In the genomic region with DNA sequence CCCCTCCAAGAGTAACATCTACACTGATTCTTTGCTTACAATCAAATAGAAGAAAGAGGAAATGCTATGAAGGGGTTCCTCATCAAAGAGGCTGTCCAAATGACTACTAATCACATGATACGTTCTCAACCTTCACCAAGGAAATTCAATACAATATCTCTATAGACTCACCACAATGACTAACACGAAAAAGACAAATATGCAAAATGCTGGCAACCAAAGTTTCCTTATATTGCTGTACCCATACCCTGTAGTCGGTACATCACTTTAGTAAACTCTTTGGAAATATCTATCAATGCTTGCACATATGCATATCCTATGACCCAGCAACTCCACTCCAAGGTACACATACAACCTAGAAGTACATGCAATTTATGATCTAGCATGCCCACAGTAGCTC, we compare ENCODE assay signal across 26 cellular contexts.
"Had no signal": no experiment of that assay in that cellular context is flagged by ENCODE, and none has a peak within 500 bp of the region (broad histone marks: within the 10 kb centered on the region; RNA-seq: fewer than 3 reads in every experiment).

No MANE protein-coding gene starts in this region.

- FAIRE-seq: small intestine had no signal

- H3K4me1 ChIP-seq: neural progenitor cell, parathyroid adenoma, psoas muscle, right lobe of liver, sigmoid colon, stomach, thyroid gland, tibial nerve, upper lobe of left lung, vagina had no signal

- H3K27ac ChIP-seq: neural progenitor cell, ovary, parathyroid adenoma, psoas muscle, right lobe of liver, sigmoid colon, stomach, thoracic aorta, thyroid gland, tibial nerve, upper lobe of left lung, vagina had no signal

- H3K9me3 ChIP-seq: ovary, psoas muscle, right lobe of liver, thoracic aorta, thyroid gland, tibial nerve, vagina had no signal

- DNase-seq: naive thymus-derived CD4-positive, alpha-beta T cell; natural killer cell; occipital lobe; ovary; posterior cingulate gyrus; psoas muscle; right cardiac atrium; right lobe of liver; sigmoid colon; small intestine; stimulated activated CD4-positive, alpha-beta T cell treated with anti-CD3 and anti-CD28 coated beads, Interleukin-15, amount 100 ng/mL, for 24 hours; stimulated activated CD4-positive, alpha-beta T cell treated with anti-CD3 and anti-CD28 coated beads, Interleukin-2, amount 100 ng/mL, for 24 hours; stimulated activated CD4-positive, alpha-beta T cell treated with anti-CD3 and anti-CD28 coated beads, Interleukin-2, amount 100 ng/mL, for 48 hours; stimulated activated CD4-positive, alpha-beta T cell treated with anti-CD3 and anti-CD28 coated beads, Interleukin-4, amount 100 ng/mL, for 24 hours; stimulated activated naive B cell treated with anti-CD40 and anti-IgM and Interleukin-4, amounts not matched to agents 10 μg/mL and 1 μg/mL and 100 μg/mL, for 72 hours; stimulated activated naive CD4-positive, alpha-beta T cell treated with Interleukin-2 at 50 U/mL for 16 hours; stomach; thyroid gland; trophoblast cell; upper lobe of left lung had no signal

- H2AFZ ChIP-seq: neural progenitor cell, parathyroid adenoma had no signal

- H3K4me3 ChIP-seq: neural progenitor cell, ovary, psoas muscle, right lobe of liver, sigmoid colon, stomach, thoracic aorta, thyroid gland, tibial nerve, upper lobe of left lung, vagina had no signal

- H3K9ac ChIP-seq: neural progenitor cell, parathyroid adenoma had no signal

- H3K36me3 ChIP-seq: neural progenitor cell, ovary, right lobe of liver, sigmoid colon, stomach, thoracic aorta, thyroid gland, tibial nerve, upper lobe of left lung, vagina had no signal

- H3K4me2 ChIP-seq: neural progenitor cell had no signal

- H3K79me2 ChIP-seq: parathyroid adenoma had no signal

- H3K27me3 ChIP-seq: neural progenitor cell, ovary, right lobe of liver, sigmoid colon, stomach, thyroid gland, tibial nerve, upper lobe of left lung, vagina had no signal

- ATAC-seq: naive thymus-derived CD4-positive, alpha-beta T cell; natural killer cell; psoas muscle; right cardiac atrium; right lobe of liver; stimulated activated effector memory CD8-positive, alpha-beta T cell treated with anti-CD3 and anti-CD28 coated beads, Interleukin-12 subunit alpha, Interleukin-12 subunit beta, amount 100 ng/mL, for 72 hours had no signal
